19 cellular contexts compared by ENCODE assay signal in genomic region chr13:41025518-41025917, GRCh38. TPM values are rescaled to one million over a fixed set of nuclear protein-coding genes. Genes with fewer than 3 reads are reported as not detected.
DNase-seq lines count a peak whose midpoint lies in the region; ATAC-seq, FAIRE-seq and TF ChIP-seq lines count a peak whose summit lies in the region.
"Had no signal": no experiment of that assay in that cellular context is flagged by ENCODE, and none has a peak within 500 bp of the region (broad histone marks: within the 10 kb centered on the region; RNA-seq: fewer than 3 reads in every experiment).

No MANE protein-coding gene starts in this region.

- DNase-seq in CD4-positive, alpha-beta T cell: no peak
- DNase-seq in NCI-H146 (lab: John Stamatoyannopoulos, UW) (peak; percentile 33), K562 (ENCODE audit: extremely low read depth in 1 of 4, low spot score in 3 of 4) (no peak), T-helper 9 cell (no peak), lower leg skin (ENCODE audit: low spot score in 2 of 2) (no peak), NCI-H1092 (lab: John Stamatoyannopoulos, UW) (no peak)
- DNase-seq: activated CD4-positive, alpha-beta T cell treated with anti-CD3 and anti-CD28 coated beads for 4 hours; activated CD8-positive, alpha-beta memory T cell treated with anti-CD3 and anti-CD28 coated beads, Interleukin-2, amount 50 U/mL, for 48 hours; activated naive CD4-positive, alpha-beta T cell treated with anti-CD3 and anti-CD28 coated beads, Interleukin-2, amount 50 U/mL, for 16 hours; effector CD4-positive, alpha-beta T cell; mesenchymal stem cell; MG63; NCI-H2081; NCI-H526; Peyer's patch; right cardiac atrium had no signal

- no peak overlapping the region for H3K4me3 ChIP-seq in K562
- H3K4me3 ChIP-seq in lower leg skin (ENCODE audit: low read depth, poor library complexity, severe bottlenecking): no peak overlapping the region
- H3K4me3 ChIP-seq: MG63, Peyer's patch had no signal

- H2AFZ ChIP-seq in K562 (ENCODE audit: low read depth, low read length): no peak overlapping the region

- H3K9ac ChIP-seq in K562 (ENCODE audit: insufficient read depth in 1 of 2, low read depth in 2 of 2, low read length in 2 of 2): no peak overlapping the region

- no peaks in the 10 kb centered on the region for H3K9me3 ChIP-seq in CD4-positive, alpha-beta T cell (ENCODE audit: control insufficient read depth, low read length)
- no peaks in the 10 kb centered on the region for H3K9me3 ChIP-seq in K562 (replicated peaks; ENCODE audit: control insufficient read depth, insufficient read depth, low read depth, low read length)
- H3K9me3 ChIP-seq: MG63, Peyer's patch had no signal

- no peaks in the 10 kb centered on the region for H3K27me3 ChIP-seq in CD4-positive, alpha-beta T cell (ENCODE audit: control insufficient read depth, insufficient read depth, low read length)
- H3K27me3 ChIP-seq in K562 (ENCODE audit: control insufficient read depth in 2 of 2, insufficient read depth in 2 of 2, low read length in 2 of 2): no peaks in the 10 kb centered on the region
- H3K27me3 ChIP-seq: MG63, Peyer's patch had no signal

- H3K4me1 ChIP-seq in K562 (replicated peaks in 1 of 2; ENCODE audit: control insufficient read depth in 2 of 2, insufficient read depth in 2 of 2, low read length in 2 of 2): peaks cover 0 to 7% of the 10 kb centered on the region in 2 experiments; a peak in 4 of 5 replicates

- BruUV-seq in K562 (replicated peaks; lab: Mats Ljungman, UMichigan): no TSS peak

- 14% methylated on average over 4 of the region's 4 CpGs for WGBS in K562 (ENCODE audit: insufficient coverage, low coverage, missing lambda C conversion rate)
- 73 to 85% methylated on average over 4 of the region's 4 CpGs for WGBS in lower leg skin, 2 donors

- H3K9me1 ChIP-seq in K562 (ENCODE audit: control insufficient read depth, insufficient read depth, low read length): no peaks in the 10 kb centered on the region

- no peak overlapping the region for H3K4me3 Mint-ChIP-seq in CD4-positive, alpha-beta T cell
- no peak overlapping the region for H3K4me3 Mint-ChIP-seq in nephron

- 0 out of 2 replicates have a peak, but pooled peaks cover 3% of the 10 kb centered on the region for H4K20me1 ChIP-seq in K562 (replicated peaks; ENCODE audit: control insufficient read depth, insufficient read depth, low read length)

- FAIRE-seq in K562 (lab: Jason Lieb, UNC): no peak
- FAIRE-seq: bronchial epithelial cell had no signal

- TF ChIP-seq RAD21 in K562 (CRISPR knock-in tag; conservative IDR thresholded peaks at IDR 0.05 in 1 of 2, IDR thresholded peaks at IDR 0.05 in 1 of 2): no peak

- peaks cover 6% of the 10 kb centered on the region; the same call in 2 of the 3 replicates for H3K36me3 ChIP-seq in K562 (ENCODE audit: control insufficient read depth, insufficient read depth, low read length)
- H3K36me3 ChIP-seq: MG63, Peyer's patch had no signal

- H3K4me1 Mint-ChIP-seq in CD4-positive, alpha-beta T cell (ENCODE audit: low read depth): peaks cover 33% of the 10 kb centered on the region
- H3K4me1 Mint-ChIP-seq in nephron: peaks cover 30% of the 10 kb centered on the region

- in situ Hi-C loops in K562 (cut with MboI): no loop called here

- no peaks in the 10 kb centered on the region for H3K36me3 Mint-ChIP-seq in CD4-positive, alpha-beta T cell (ENCODE audit: low read depth)
- H3K36me3 Mint-ChIP-seq in nephron (ENCODE audit: low read depth): peaks cover 4% of the 10 kb centered on the region

- H3K4me2 ChIP-seq in K562 (ENCODE audit: insufficient read depth, low read length): no peak overlapping the region

- CTCF ChIA-PET in CD4-positive, alpha-beta T cell (lab: Charles Lee): interaction anchor here (0.9 to 1.9 kb wide), 4 partner anchors 11 to 35 kb away, joined by 3 to 8 read pairs (median 3); no protein-coding TSS in a partner anchor
- CTCF ChIA-PET in K562 (lab: Yijun Ruan, JAX; ENCODE audit: low intra/inter-chr PET ratio): no interaction called here

- H3K27ac Mint-ChIP-seq in CD4-positive, alpha-beta T cell: peak overlapping the region; percentile 37
- peak overlapping the region in 2 of 3 experiments; percentile 10 to 25 for H3K27ac Mint-ChIP-seq in nephron

- no peak for TF ChIP-seq CTCF in CD4-positive, alpha-beta T cell (IDR thresholded peaks at IDR 0.05)
- TF ChIP-seq CTCF in K562 (IDR thresholded peaks at IDR 0.05 in 2 of 3, conservative IDR thresholded peaks at IDR 0.05 in 1 of 3; ENCODE audit: insufficient read depth in 2 of 3, low read depth in 1 of 3, low read length in 3 of 3) (no peak), nephron (IDR thresholded peaks at IDR 0.05; ENCODE audit: unreplicated experiment in 3 of 3) (no peak), lower leg skin (IDR thresholded peaks at IDR 0.05) (no peak)

- no peak overlapping the region for H3K27ac ChIP-seq in CD4-positive, alpha-beta T cell (ENCODE audit: low read depth, low read length)
- no peak overlapping the region for H3K27ac ChIP-seq in K562 (ENCODE audit: extremely low read depth, low read depth, low read length)
- H3K27ac ChIP-seq: Peyer's patch had no signal

- no peak for TF ChIP-seq EP300 in K562 (IDR thresholded peaks at IDR 0.05; ENCODE audit: low read length)

- intact Hi-C loops in CD4-positive, alpha-beta T cell (cut with DNase I, micrococcal nuclease): no loop called here
- intact Hi-C loops in K562 (cut with micrococcal nuclease): loop anchor here (10.0 kb wide), 1 partner anchor 241 kb away; the partner anchor contains the start of gene SLC25A15
- intact Hi-C loops in lower leg skin (cut with DNase I; ENCODE audit: low total_unique reads): no loop called here

- ATAC-seq in CD4-positive, alpha-beta T cell (ENCODE audit: poor library complexity): no peak
- ATAC-seq in K562 (no peak; the same call in 1 of the 3 replicates), GM18909 (IDR thresholded peaks at IDR 0.05; ENCODE audit: poor library complexity, unreplicated experiment) (no peak)

- peaks cover 50% of the 10 kb centered on the region for H3K79me2 ChIP-seq in K562 (ENCODE audit: control insufficient read depth, insufficient read depth, low read length)

- TF ChIP-seq POLR2A in K562 (conservative IDR thresholded peaks at IDR 0.05): no peak
- TF ChIP-seq POLR2A in lower leg skin (IDR thresholded peaks at IDR 0.05): no peak

- no peaks in the 10 kb centered on the region for H3K27me3 Mint-ChIP-seq in CD4-positive, alpha-beta T cell
- no peaks in the 10 kb centered on the region for H3K27me3 Mint-ChIP-seq in nephron (ENCODE audit: low read depth)

- POLR2A ChIA-PET in CD4-positive, alpha-beta T cell (lab: Charles Lee): interaction anchor here (1.3 kb wide), 1 partner anchor 285 kb away, joined by 4 read pairs; the partner anchor contains the start of gene NAA16
- POLR2A ChIA-PET in K562 (lab: Yijun Ruan, JAX): no interaction called here

- H3K9me3 Mint-ChIP-seq in CD4-positive, alpha-beta T cell: no peaks in the 10 kb centered on the region
- no peaks in the 10 kb centered on the region for H3K9me3 Mint-ChIP-seq in nephron

TF ChIP-seq in K562, 482 proteins besides CTCF, POLR2A, EP300 and RAD21:
- 0 out of 2 replicates have a peak, but pooled peaks have one; percentile 9 for TF ChIP-seq CBFA2T2 (conservative IDR thresholded peaks at IDR 0.05)
- peak; percentile 39 for TF ChIP-seq CBFA2T3 (IDR thresholded peaks at IDR 0.05)
- TF ChIP-seq TAF7 (tag; IDR thresholded peaks at IDR 0.05): no peak
- no peak for TF ChIP-seq MED1 (CRISPR knock-in tag; IDR thresholded peaks at IDR 0.05; ENCODE audit: borderline replicate concordance)
- TF ChIP-seq KDM1A (IDR thresholded peaks at IDR 0.05): peak; percentile 69 to 73
- TF ChIP-seq HDAC1 (IDR thresholded peaks at IDR 0.05): peak in 1 of 2 experiments; percentile 20; a peak in 1 of 4 replicates
TF ChIP-seq in K562: peak in this region for 4.

RNA-seq across cellular contexts. Expression of gene ELF1, which starts 6.4 kb away (rescaled TPM):
- total RNA-seq in CD4-positive, alpha-beta T cell: 100 to 1,000 TPM; 354 to 358 TPM
- 23.9 and 37.6 TPM in 2 replicates for total RNA-seq in K562 (2011; cell fraction: chromatin; rRNA removed; ENCODE audit: low replicate concordance)
- total RNA-seq in K562 (2011; cell fraction: nucleolus; rRNA removed): 21.8 and 23.3 TPM in 2 replicates
- total RNA-seq in K562 (2011; cell fraction: nucleoplasm; rRNA removed): 22.6 and 28.2 TPM in 2 replicates
- total RNA-seq in K562 (2014; rRNA removed): 25.3 and 27.6 TPM in 2 replicates
- 33.4 and 42.4 TPM in 2 replicates for total RNA-seq in K562 (2014; rRNA removed; fragmentation: Illumina TruSeq; extraction: Trizol)
- total RNA-seq in K562 (2015; rRNA removed; fragmentation: Illumina TruSeq; extraction: Trizol): 27.6 and 30.4 TPM in 2 replicates
- total RNA-seq in K562 (2021): 37.5 and 46.6 TPM in 2 replicates
- polyA plus RNA-seq in K562 (2011; rRNA removed): 35.2 and 35.5 TPM in 2 replicates
- 21.9 and 24.0 TPM in 2 replicates for polyA plus RNA-seq in K562 (2011; cell fraction: cytosol; rRNA removed)
- polyA plus RNA-seq in K562 (2011; cell fraction: nucleus; rRNA removed): 18.7 and 20.7 TPM in 2 replicates
- polyA plus RNA-seq in K562 (2012): 32.5 and 37.9 TPM in 2 replicates
- polyA plus RNA-seq in K562 (2014; fragmentation: Illumina TruSeq; extraction: Trizol): 51.2 and 54.4 TPM in 2 replicates
- polyA plus RNA-seq in K562 (2014; fragmentation: Nextera tagmentation; extraction: Ambion mirVana): 10 to 100 TPM; 30.4 to 36.8 TPM
- 24.7 and 27.6 TPM in 2 replicates for polyA plus RNA-seq in K562 (2014; rRNA removed)
- polyA minus RNA-seq in K562 (2011; rRNA and poly(A)+ RNA removed): 52.2 and 62.7 TPM in 2 replicates
- polyA minus RNA-seq in K562 (2011; cell fraction: cytosol; rRNA and poly(A)+ RNA removed): 18.8 and 29.8 TPM in 2 replicates
- 23.0 and 28.3 TPM in 2 replicates for polyA minus RNA-seq in K562 (2011; cell fraction: nucleus; rRNA and poly(A)+ RNA removed)
- total RNA-seq in lower leg skin: 100 to 1,000 TPM; 112 to 137 (median 125) TPM

RNA-seq across cellular contexts. Expression of gene WBP4, which starts 35.8 kb away (rescaled TPM):
- 1 to 10 TPM; 6.9 to 7.4 TPM for total RNA-seq in CD4-positive, alpha-beta T cell
- 1.9 and 5.9 TPM in 2 replicates for total RNA-seq in K562 (2011; cell fraction: chromatin; rRNA removed; ENCODE audit: low replicate concordance)
- 1.5 and 1.6 TPM in 2 replicates for total RNA-seq in K562 (2011; cell fraction: nucleolus; rRNA removed)
- total RNA-seq in K562 (2011; cell fraction: nucleoplasm; rRNA removed): 2.6 and 4.3 TPM in 2 replicates
- total RNA-seq in K562 (2014; rRNA removed): 6.4 and 6.9 TPM in 2 replicates
- total RNA-seq in K562 (2014; rRNA removed; fragmentation: Illumina TruSeq; extraction: Trizol): 8.8 and 10.0 TPM in 2 replicates
- total RNA-seq in K562 (2015; rRNA removed; fragmentation: Illumina TruSeq; extraction: Trizol): 8.3 and 8.4 TPM in 2 replicates
- total RNA-seq in K562 (2021): 4.2 and 5.6 TPM in 2 replicates
- 4.7 and 7.9 TPM in 2 replicates for polyA plus RNA-seq in K562 (2011; rRNA removed)
- polyA plus RNA-seq in K562 (2011; cell fraction: cytosol; rRNA removed): 0.70 and 1.5 TPM in 2 replicates
- polyA plus RNA-seq in K562 (2011; cell fraction: nucleus; rRNA removed): 2.5 and 3.2 TPM in 2 replicates
- 6.2 and 6.7 TPM in 2 replicates for polyA plus RNA-seq in K562 (2012)
- 11.3 and 12.2 TPM in 2 replicates for polyA plus RNA-seq in K562 (2014; fragmentation: Illumina TruSeq; extraction: Trizol)
- 1 to 10 TPM; 5.5 to 6.1 TPM for polyA plus RNA-seq in K562 (2014; fragmentation: Nextera tagmentation; extraction: Ambion mirVana)
- polyA plus RNA-seq in K562 (2014; rRNA removed): 10.0 and 11.2 TPM in 2 replicates
- 3.2 and 3.5 TPM in 2 replicates for polyA minus RNA-seq in K562 (2011; rRNA and poly(A)+ RNA removed)
- 1.9 and 2.6 TPM in 2 replicates for polyA minus RNA-seq in K562 (2011; cell fraction: cytosol; rRNA and poly(A)+ RNA removed)
- 2.4 and 4.1 TPM in 2 replicates for polyA minus RNA-seq in K562 (2011; cell fraction: nucleus; rRNA and poly(A)+ RNA removed)
- total RNA-seq in lower leg skin: 10 to 100 TPM in 2 of 4 donors, 1 to 10 TPM in 2; 7.2 to 11.2 (median 9.8) TPM
